ENCODE assay signal across 8 cellular contexts in the genomic region with DNA sequence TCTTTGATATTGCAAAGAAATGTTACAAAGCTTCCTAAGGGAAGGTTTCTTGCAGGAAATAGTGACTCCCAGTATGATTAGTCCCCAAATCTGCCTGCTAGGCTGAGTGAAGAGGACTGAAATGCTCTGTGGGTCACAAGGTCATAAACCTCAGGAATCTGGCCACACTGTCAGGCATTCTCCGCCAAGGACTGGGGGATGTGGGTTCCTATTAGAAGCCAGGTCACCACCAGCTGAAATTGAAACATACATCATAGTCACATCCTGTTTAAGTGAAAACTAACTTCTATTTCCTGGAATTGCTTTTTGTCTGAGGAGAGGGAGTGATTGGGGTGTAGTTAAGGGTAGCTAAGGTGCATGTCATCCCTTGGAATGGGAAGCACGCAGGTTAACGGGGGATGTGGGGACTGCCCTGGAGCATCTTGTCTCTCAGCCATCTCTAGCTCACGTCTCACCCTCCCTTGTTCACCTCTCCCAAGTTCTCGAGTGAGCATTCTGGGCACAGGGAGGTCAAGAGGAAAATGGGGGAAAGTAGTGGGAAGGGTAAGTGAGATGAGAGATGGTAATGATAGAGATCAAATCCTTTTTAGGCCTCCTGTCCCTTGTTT. TPM values are rescaled to one million over a fixed set of nuclear protein-coding genes. Genes with fewer than 3 reads are reported as not detected.
A peak's percentile ranks its signal among the peaks of the same experiment; 100 is the strongest.
DNase-seq lines count a peak whose midpoint lies in the region; ATAC-seq and TF ChIP-seq lines count a peak whose summit lies in the region.

No MANE protein-coding gene starts in this region.

- H2BK20ac ChIP-seq in H9 (ENCODE audit: low read depth, low read length, poor library complexity, severe bottlenecking): no peak overlapping the region

- H3K4me3 ChIP-seq in upper lobe of right lung: no peak overlapping the region
- H3K4me3 ChIP-seq in testis: no peak overlapping the region
- no peak overlapping the region for H3K4me3 ChIP-seq in CD8-positive, alpha-beta T cell (ENCODE audit: low read depth, low read length)

- no peak overlapping the region for H3K4ac ChIP-seq in H9 (ENCODE audit: low read depth, low read length)

- no peak overlapping the region for H2BK5ac ChIP-seq in H9 (ENCODE audit: insufficient read length, low read length)

- H3K4me2 ChIP-seq in H9 (ENCODE audit: insufficient read depth, insufficient read length, low read length): no peak overlapping the region

- no peak overlapping the region for H2BK12ac ChIP-seq in H9 (ENCODE audit: insufficient read length, low read depth, low read length)

- H3K4me1 Mint-ChIP-seq in activated CD4-positive, alpha-beta T cell treated with anti-CD3 and anti-CD28 coated beads, Interleukin-2, amount 10 ng/mL, durations not matched to agents 7 days and 5 days: peaks cover 46% of the 10 kb centered on the region
- peaks cover 56 to 58% of the 10 kb centered on the region in 2 experiments for H3K4me1 Mint-ChIP-seq in H9
- peaks cover 22% of the 10 kb centered on the region for H3K4me1 Mint-ChIP-seq in CD8-positive, alpha-beta T cell (ENCODE audit: low read depth)

- no peak overlapping the region for H2BK120ac ChIP-seq in H9 (ENCODE audit: low read depth, low read length, poor library complexity, severe bottlenecking)

- H3K4me1 ChIP-seq in upper lobe of right lung (peaks cover 29% of the 10 kb centered on the region), testis (no peaks in the 10 kb centered on the region), H9 (ENCODE audit: insufficient read depth, low read length) (peaks cover 14% of the 10 kb centered on the region)
- peaks cover 17% of the 10 kb centered on the region for H3K4me1 ChIP-seq in CD8-positive, alpha-beta T cell (ENCODE audit: insufficient read depth, low read length)

- H3K36me3 Mint-ChIP-seq in activated CD4-positive, alpha-beta T cell treated with anti-CD3 and anti-CD28 coated beads, Interleukin-2, amount 10 ng/mL, durations not matched to agents 7 days and 5 days (ENCODE audit: low read depth): peaks cover 4% of the 10 kb centered on the region
- no peaks in the 10 kb centered on the region for H3K36me3 Mint-ChIP-seq in H9 (ENCODE audit: insufficient read depth in 1 of 3, low read depth in 3 of 3)
- H3K36me3 Mint-ChIP-seq in CD8-positive, alpha-beta T cell: no peaks in the 10 kb centered on the region

- H4K8ac ChIP-seq in H9 (replicated peaks; ENCODE audit: insufficient read length, low read depth, low read length): no peak overlapping the region

- intact Hi-C loops in upper lobe of right lung (cut with DNase I) (no loop called here), testis (cut with DNase I; ENCODE audit: low total_unique reads) (no loop called here)
- intact Hi-C loops in CD8-positive, alpha-beta T cell (cut with DNase I, micrococcal nuclease): no loop called here

- H3K23ac ChIP-seq in H9 (ENCODE audit: insufficient read length, low read depth, low read length): no peak overlapping the region

- H3K14ac ChIP-seq in H9 (ENCODE audit: insufficient read depth, low read length): no peak overlapping the region

- H2BK15ac ChIP-seq in H9 (ENCODE audit: low read depth, low read length): no peak overlapping the region

- no peaks in the 10 kb centered on the region for H3K79me2 ChIP-seq in H9 (ENCODE audit: insufficient read depth, low read length)

- peak overlapping the region; percentile 19 for H3K4me3 Mint-ChIP-seq in activated CD4-positive, alpha-beta T cell treated with anti-CD3 and anti-CD28 coated beads, Interleukin-2, amount 10 ng/mL, durations not matched to agents 7 days and 5 days
- no peak overlapping the region for H3K4me3 Mint-ChIP-seq in H9
- H3K4me3 Mint-ChIP-seq in CD8-positive, alpha-beta T cell: no peak overlapping the region

- H3K27me3 ChIP-seq in upper lobe of right lung (no peaks in the 10 kb centered on the region), testis (no peaks in the 10 kb centered on the region), H9 (ENCODE audit: insufficient read depth, low read length) (no peaks in the 10 kb centered on the region)
- no peaks in the 10 kb centered on the region for H3K27me3 ChIP-seq in CD8-positive, alpha-beta T cell (ENCODE audit: insufficient read depth, low read length)

- DNase-seq in stimulated activated CD4-positive, alpha-beta T cell treated with anti-CD3 and anti-CD28 coated beads, Interleukin-15, amount 100 ng/mL, for 24 hours: peak; percentile 30
- no peak for DNase-seq in stimulated activated CD4-positive, alpha-beta T cell treated with anti-CD3 and anti-CD28 coated beads, Interleukin-12 subunit alpha, Interleukin-12 subunit beta, amount 100 ng/mL, for 4 hours
- peak; percentile 31 for DNase-seq in activated CD4-positive, alpha-beta T cell treated with anti-CD3 and anti-CD28 coated beads, Interleukin-2, amount 10 ng/mL, durations not matched to agents 7 days and 5 days
- DNase-seq in iris pigment epithelial cell (ENCODE audit: low read depth): peak; percentile 84
- DNase-seq in upper lobe of right lung: no peak
- DNase-seq in testis: no peak
- no peak for DNase-seq in H9
- DNase-seq in CD8-positive, alpha-beta T cell: no peak

- no peak for TF ChIP-seq CTCF in upper lobe of right lung (IDR thresholded peaks at IDR 0.05)
- TF ChIP-seq CTCF in testis (IDR thresholded peaks at IDR 0.05): no peak
- TF ChIP-seq CTCF in H9 (conservative IDR thresholded peaks at IDR 0.05): no peak
- TF ChIP-seq CTCF in CD8-positive, alpha-beta T cell (IDR thresholded peaks at IDR 0.05): no peak

- no peak overlapping the region for H4K91ac ChIP-seq in H9 (ENCODE audit: insufficient read length, low read depth, low read length)

- POLR2A ChIA-PET in activated CD4-positive, alpha-beta T cell treated with anti-CD3 and anti-CD28 coated beads, Interleukin-2, amount 10 ng/mL, durations not matched to agents 7 days and 5 days (lab: Charles Lee): no interaction called here
- POLR2A ChIA-PET in CD8-positive, alpha-beta T cell (lab: Charles Lee): interaction anchor here (2.0 to 2.8 kb wide), 2 partner anchors 11 to 13 kb away, joined by 8 to 9 read pairs; partner anchors contain the start of gene GSAP

- no peak overlapping the region for H4K5ac ChIP-seq in H9 (ENCODE audit: insufficient read length, low read depth, low read length)

- no peaks in the 10 kb centered on the region for H3K9me3 ChIP-seq in upper lobe of right lung
- H3K9me3 ChIP-seq in testis: no peaks in the 10 kb centered on the region
- H3K9me3 ChIP-seq in H9 (ENCODE audit: control insufficient read depth, low read depth, low read length): no peaks in the 10 kb centered on the region
- no peaks in the 10 kb centered on the region for H3K9me3 ChIP-seq in CD8-positive, alpha-beta T cell (ENCODE audit: low read length)

- no peak overlapping the region for H3K9ac ChIP-seq in H9 (ENCODE audit: extremely low read depth, insufficient read length, low read length)

- no peaks in the 10 kb centered on the region for H4K20me1 ChIP-seq in H9 (ENCODE audit: control insufficient read depth, insufficient read depth, insufficient read length)

- no peak overlapping the region for H2AFZ ChIP-seq in H9 (ENCODE audit: low read length)

- H3K18ac ChIP-seq in H9 (ENCODE audit: insufficient read length, low read depth, low read length): no peak overlapping the region

- no peak overlapping the region for H3T11ph ChIP-seq in H9 (ENCODE audit: low read length)

- no peaks in the 10 kb centered on the region for H3K79me1 ChIP-seq in H9 (ENCODE audit: insufficient read depth, low read depth, low read length, poor library complexity, severe bottlenecking)

- no peak overlapping the region for H3K56ac ChIP-seq in H9 (ENCODE audit: insufficient read length, low read depth, low read length)

- H3K36me3 ChIP-seq in upper lobe of right lung: no peaks in the 10 kb centered on the region
- H3K36me3 ChIP-seq in testis (ENCODE audit: low read depth, missing control alignments): no peaks in the 10 kb centered on the region
- H3K36me3 ChIP-seq in CD8-positive, alpha-beta T cell (ENCODE audit: insufficient read depth, low read length): no peaks in the 10 kb centered on the region

- TF ChIP-seq POLR2A in testis (IDR thresholded peaks at IDR 0.05): no peak

- no peak overlapping the region for H2AK5ac ChIP-seq in H9 (ENCODE audit: insufficient read length, low read length)

- H3K27ac Mint-ChIP-seq in activated CD4-positive, alpha-beta T cell treated with anti-CD3 and anti-CD28 coated beads, Interleukin-2, amount 10 ng/mL, durations not matched to agents 7 days and 5 days: peak overlapping the region; percentile 87
- no peak overlapping the region for H3K27ac Mint-ChIP-seq in H9
- no peak overlapping the region for H3K27ac Mint-ChIP-seq in CD8-positive, alpha-beta T cell

- 83 to 84% methylated on average over 5 of the region's 5 CpGs for whole genome bisulfite sequencing in testis, 2 donors
- WGBS in H9 (ENCODE audit: extremely low coverage, insufficient read length, low lambda C conversion rate): no CpG with 5 or more reads among the region's 5 CpGs

- H3K23me2 ChIP-seq in H9 (ENCODE audit: insufficient read length, low read depth, low read length, poor library complexity, severe bottlenecking): peaks cover 3% of the 10 kb centered on the region

- H3K27ac ChIP-seq in upper lobe of right lung (peak overlapping the region; percentile 74), testis (no peak overlapping the region), H9 (ENCODE audit: insufficient read length, low read depth, low read length) (no peak overlapping the region)
- no peak overlapping the region for H3K27ac ChIP-seq in CD8-positive, alpha-beta T cell (ENCODE audit: low read depth, low read length)

- H3K9me3 Mint-ChIP-seq in activated CD4-positive, alpha-beta T cell treated with anti-CD3 and anti-CD28 coated beads, Interleukin-2, amount 10 ng/mL, durations not matched to agents 7 days and 5 days: no peaks in the 10 kb centered on the region
- no peaks in the 10 kb centered on the region; a peak in 1 of 5 replicates for H3K9me3 Mint-ChIP-seq in H9
- no peaks in the 10 kb centered on the region for H3K9me3 Mint-ChIP-seq in CD8-positive, alpha-beta T cell

- H3K27me3 Mint-ChIP-seq in activated CD4-positive, alpha-beta T cell treated with anti-CD3 and anti-CD28 coated beads, Interleukin-2, amount 10 ng/mL, durations not matched to agents 7 days and 5 days: peaks cover 2% of the 10 kb centered on the region
- H3K27me3 Mint-ChIP-seq in H9 (ENCODE audit: low read depth): no peaks in the 10 kb centered on the region; the same call in 1 of the 2 replicates
- H3K27me3 Mint-ChIP-seq in CD8-positive, alpha-beta T cell (ENCODE audit: low read depth): no peaks in the 10 kb centered on the region

- CTCF ChIA-PET in activated CD4-positive, alpha-beta T cell treated with anti-CD3 and anti-CD28 coated beads, Interleukin-2, amount 10 ng/mL, durations not matched to agents 7 days and 5 days (lab: Charles Lee): interaction anchor here (1.9 to 2.1 kb wide), 3 partner anchors 9 to 15 kb away, joined by 4 to 13 read pairs (median 7); no protein-coding TSS in a partner anchor
- CTCF ChIA-PET in CD8-positive, alpha-beta T cell (lab: Charles Lee): interaction anchor here (1.0 to 1.8 kb wide), 4 partner anchors 15 to 96 kb away, joined by 4 to 5 read pairs (median 4); no protein-coding TSS in a partner anchor

- ATAC-seq in upper lobe of right lung: peak; percentile 71
- ATAC-seq in CD8-positive, alpha-beta T cell: no peak

RNA-seq across cellular contexts. Expression of gene GSAP, which starts 12.0 kb away (rescaled TPM):
- total RNA-seq in activated CD4-positive, alpha-beta T cell treated with anti-CD3 and anti-CD28 coated beads, Interleukin-2, amount 10 ng/mL, durations not matched to agents 7 days and 5 days: 1 to 10 TPM; 7.8 to 8.7 TPM
- total RNA-seq in upper lobe of right lung (64.9 TPM), testis (10 to 100 TPM; 14.6 to 16.2 TPM), H9 (2021) (1.6 and 1.9 TPM in 2 replicates)
- polyA plus RNA-seq in testis (ENCODE audit: insufficient read depth, low read depth, low replicate concordance): 6.0 TPM
- total RNA-seq in CD8-positive, alpha-beta T cell: 10 to 100 TPM; 11.9 to 12.8 TPM

Comparison
In these comparisons a context has a peak if more than half of its experiments do, and no peak if none do; other contexts are left out.
1. DNase-seq: peak in stimulated activated CD4-positive, alpha-beta T cell treated with anti-CD3 and anti-CD28 coated beads, Interleukin-15, amount 100 ng/mL, for 24 hours (single experiment), activated CD4-positive, alpha-beta T cell treated with anti-CD3 and anti-CD28 coated beads, Interleukin-2, amount 10 ng/mL, durations not matched to agents 7 days and 5 days (single experiment) and iris pigment epithelial cell (single experiment); none in stimulated activated CD4-positive, alpha-beta T cell treated with anti-CD3 and anti-CD28 coated beads, Interleukin-12 subunit alpha, Interleukin-12 subunit beta, amount 100 ng/mL, for 4 hours (single experiment), upper lobe of right lung (single experiment), testis (single experiment), H9 (single experiment) and CD8-positive, alpha-beta T cell (0 of 7).